In the genomic region with DNA sequence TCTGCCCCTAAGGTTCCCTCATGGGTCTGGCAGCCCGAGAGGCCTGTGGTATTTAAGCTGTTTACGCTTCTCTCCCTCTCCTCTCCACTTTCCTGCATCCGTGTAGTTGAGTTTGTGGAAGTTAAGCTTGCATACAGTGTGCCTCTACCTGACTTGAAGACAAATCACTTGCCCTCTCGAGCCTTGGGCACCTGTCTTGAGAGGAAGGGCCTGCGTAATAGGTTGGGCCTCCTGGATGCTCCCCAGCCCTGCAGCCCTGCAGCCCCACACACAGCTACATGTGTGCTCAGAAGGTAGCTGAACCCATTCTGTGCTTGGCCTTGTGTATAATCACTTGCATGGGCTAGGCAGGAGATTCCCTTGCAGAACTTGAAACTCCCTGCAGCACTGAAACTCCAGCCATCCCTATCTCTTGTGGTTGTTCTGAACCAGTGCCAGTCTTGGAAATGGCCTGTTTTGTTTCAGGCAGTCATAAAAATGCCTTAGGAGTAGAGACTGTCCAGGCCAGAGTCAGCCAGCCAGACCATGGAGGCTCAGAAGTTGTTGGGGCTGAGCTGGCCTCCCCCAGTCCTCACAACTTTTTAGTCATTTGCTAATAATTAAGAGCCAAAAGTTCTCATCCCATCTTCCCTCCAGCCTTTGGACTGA, we compare ENCODE assay signal across 8 cellular contexts.
DNase-seq lines count a peak whose midpoint lies in the region; ATAC-seq, FAIRE-seq and TF ChIP-seq lines count a peak whose summit lies in the region.

No MANE protein-coding gene starts in this region.

- no peak for ATAC-seq in CD4-positive, alpha-beta T cell (ENCODE audit: poor library complexity)
- ATAC-seq in pancreas (peak in 3 of 4 donors; percentile 51 to 78 (median 72)), HG02852 (IDR thresholded peaks at IDR 0.05; ENCODE audit: unreplicated experiment) (no peak), GM21360 (IDR thresholded peaks at IDR 0.05; ENCODE audit: unreplicated experiment) (no peak)
- ATAC-seq in CD8-positive, alpha-beta T cell, result no peak

- intact Hi-C loops in CD4-positive, alpha-beta T cell (cut with DNase I, micrococcal nuclease), result no loop called here
- intact Hi-C loops in pancreas (cut with DNase I), result no loop called here
- intact Hi-C loops in CD8-positive, alpha-beta T cell (cut with DNase I, micrococcal nuclease), result no loop called here

- no peaks in the 10 kb centered on the region for H3K9me3 ChIP-seq in CD4-positive, alpha-beta T cell (ENCODE audit: control insufficient read depth, low read length)
- no peaks in the 10 kb centered on the region for H3K9me3 ChIP-seq in fibroblast of lung (ENCODE audit: control insufficient read depth, insufficient read depth, low read depth, low read length)
- no peaks in the 10 kb centered on the region for H3K9me3 ChIP-seq in pancreas
- no peaks in the 10 kb centered on the region for H3K9me3 ChIP-seq in CD8-positive, alpha-beta T cell (ENCODE audit: low read length)

- WGBS in pancreas, 2 donors, result 80 to 89% methylated on average over 5 of the region's 5 CpGs

- no peak for TF ChIP-seq CTCF in CD4-positive, alpha-beta T cell (IDR thresholded peaks at IDR 0.05)
- TF ChIP-seq CTCF in fibroblast of lung (conservative IDR thresholded peaks at IDR 0.05 in 1 of 2, IDR thresholded peaks at IDR 0.05 in 1 of 2; ENCODE audit: low read depth in 1 of 2, low read length in 2 of 2), result no peak
- no peak for TF ChIP-seq CTCF in pancreas (IDR thresholded peaks at IDR 0.05)
- TF ChIP-seq CTCF in CD8-positive, alpha-beta T cell (IDR thresholded peaks at IDR 0.05), result no peak

- no peaks in the 10 kb centered on the region for H3K27me3 Mint-ChIP-seq in CD4-positive, alpha-beta T cell
- no peaks in the 10 kb centered on the region for H3K27me3 Mint-ChIP-seq in CD8-positive, alpha-beta T cell (ENCODE audit: low read depth)

- H3K36me3 ChIP-seq in fibroblast of lung (ENCODE audit: control insufficient read depth, insufficient read depth, low read length), result peaks cover 2% of the 10 kb centered on the region
- no peaks in the 10 kb centered on the region for H3K36me3 ChIP-seq in pancreas
- peaks cover 5% of the 10 kb centered on the region for H3K36me3 ChIP-seq in CD8-positive, alpha-beta T cell (ENCODE audit: insufficient read depth, low read length)

- peaks cover 43% of the 10 kb centered on the region for H3K4me1 Mint-ChIP-seq in CD4-positive, alpha-beta T cell (ENCODE audit: low read depth)
- peaks cover 22% of the 10 kb centered on the region for H3K4me1 Mint-ChIP-seq in CD8-positive, alpha-beta T cell (ENCODE audit: low read depth)

- no peak overlapping the region for H3K27ac ChIP-seq in CD4-positive, alpha-beta T cell (ENCODE audit: low read depth, low read length)
- H3K27ac ChIP-seq in fibroblast of lung (ENCODE audit: insufficient read depth, low read length) (peak overlapping the region; percentile 90), pancreas (peak overlapping the region in 3 of 4 donors; percentile 7 to 60 (median 47))
- H3K27ac ChIP-seq in CD8-positive, alpha-beta T cell (ENCODE audit: low read depth, low read length), result no peak overlapping the region

- H3K4me3 ChIP-seq in fibroblast of lung (replicated peaks in 1 of 4; ENCODE audit: control extremely low read depth in 1 of 4, insufficient read depth in 1 of 4, low read depth in 3 of 4, low read length in 4 of 4) (no peak overlapping the region), pancreas (no peak overlapping the region)
- H3K4me3 ChIP-seq in CD8-positive, alpha-beta T cell (ENCODE audit: low read depth, low read length), result no peak overlapping the region

- peaks cover 7% of the 10 kb centered on the region for H3K36me3 Mint-ChIP-seq in CD4-positive, alpha-beta T cell (ENCODE audit: low read depth)
- H3K36me3 Mint-ChIP-seq in CD8-positive, alpha-beta T cell, result peaks cover 40% of the 10 kb centered on the region

- H3K79me2 ChIP-seq in fibroblast of lung (ENCODE audit: control insufficient read depth, insufficient read depth, low read length), result no peaks in the 10 kb centered on the region

- H3K9me3 Mint-ChIP-seq in CD4-positive, alpha-beta T cell, result no peaks in the 10 kb centered on the region
- H3K9me3 Mint-ChIP-seq in CD8-positive, alpha-beta T cell, result no peaks in the 10 kb centered on the region

- no peak overlapping the region for H3K9ac ChIP-seq in fibroblast of lung (ENCODE audit: insufficient read depth, low read length)

- no peak overlapping the region for H3K4me3 Mint-ChIP-seq in CD4-positive, alpha-beta T cell
- H3K4me3 Mint-ChIP-seq in CD8-positive, alpha-beta T cell, result no peak overlapping the region

- FAIRE-seq in pancreas (lab: Jason Lieb, UNC), result no peak

- H4K20me1 ChIP-seq in fibroblast of lung (ENCODE audit: control insufficient read depth, extremely low read depth, insufficient read depth, low read length), result no peaks in the 10 kb centered on the region

- H3K4me2 ChIP-seq in fibroblast of lung (ENCODE audit: extremely low read depth, insufficient read depth, low read length), result peak overlapping the region; percentile 34

- H3K4me1 ChIP-seq in fibroblast of lung (ENCODE audit: control insufficient read depth, extremely low read depth, insufficient read depth, low read length), result peaks cover 43% of the 10 kb centered on the region
- H3K4me1 ChIP-seq in pancreas, result peaks cover 0 to 3% (median 0%) of the 10 kb centered on the region in 3 donors
- peaks cover 18% of the 10 kb centered on the region for H3K4me1 ChIP-seq in CD8-positive, alpha-beta T cell (ENCODE audit: insufficient read depth, low read length)

- POLR2A ChIA-PET in CD4-positive, alpha-beta T cell (lab: Charles Lee), result no interaction called here
- POLR2A ChIA-PET in CD8-positive, alpha-beta T cell (lab: Charles Lee), result no interaction called here

- no peaks in the 10 kb centered on the region for H3K27me3 ChIP-seq in CD4-positive, alpha-beta T cell (ENCODE audit: control insufficient read depth, insufficient read depth, low read length)
- no peaks in the 10 kb centered on the region for H3K27me3 ChIP-seq in fibroblast of lung (ENCODE audit: control insufficient read depth, insufficient read depth, low read length)
- H3K27me3 ChIP-seq in pancreas, result no peaks in the 10 kb centered on the region
- H3K27me3 ChIP-seq in CD8-positive, alpha-beta T cell (ENCODE audit: insufficient read depth, low read length), result no peaks in the 10 kb centered on the region

- no peak for DNase-seq in CD4-positive, alpha-beta T cell
- DNase-seq in RPMI7951 (ENCODE audit: low read depth) (peak; percentile 93), fibroblast of lung (ENCODE audit: low read depth in 2 of 2) (peak; percentile 82 to 92), pancreas (peak in 1 of 6 donors; percentile 22), SIG-M5 treated with dmso at 0.1 percent for 504 hours (lab: John Stamatoyannopoulos, UW; ENCODE audit: unreplicated experiment) (no peak)
- no peak for DNase-seq in CD8-positive, alpha-beta T cell

- CTCF ChIA-PET in CD4-positive, alpha-beta T cell (lab: Charles Lee), result interaction anchor here (0.6 kb wide), 1 partner anchor 93 kb away, joined by 3 read pairs; no protein-coding TSS in a partner anchor
- CTCF ChIA-PET in CD8-positive, alpha-beta T cell (lab: Charles Lee), result no interaction called here

- H3K27ac Mint-ChIP-seq in CD4-positive, alpha-beta T cell, result peak overlapping the region; percentile 5
- H3K27ac Mint-ChIP-seq in CD8-positive, alpha-beta T cell, result no peak overlapping the region

- H2AFZ ChIP-seq in fibroblast of lung (ENCODE audit: low read length), result no peak overlapping the region

Comparison
In these comparisons a context has a peak if more than half of its experiments do, and no peak if none do; other contexts are left out.
1. ATAC-seq: peak in pancreas (3 of 4); none in CD4-positive, alpha-beta T cell (single experiment), HG02852 (single experiment), CD8-positive, alpha-beta T cell (single experiment) and GM21360 (single experiment).
2. DNase-seq: peak in RPMI7951 (single experiment) and fibroblast of lung (2 of 2); none in CD4-positive, alpha-beta T cell (0 of 10), SIG-M5 treated with dmso at 0.1 percent for 504 hours (single experiment) and CD8-positive, alpha-beta T cell (0 of 7).
3. H3K27ac ChIP-seq: peak in fibroblast of lung (single experiment) and pancreas (3 of 4); none in CD4-positive, alpha-beta T cell (single experiment) and CD8-positive, alpha-beta T cell (single experiment).